In the genomic region with DNA sequence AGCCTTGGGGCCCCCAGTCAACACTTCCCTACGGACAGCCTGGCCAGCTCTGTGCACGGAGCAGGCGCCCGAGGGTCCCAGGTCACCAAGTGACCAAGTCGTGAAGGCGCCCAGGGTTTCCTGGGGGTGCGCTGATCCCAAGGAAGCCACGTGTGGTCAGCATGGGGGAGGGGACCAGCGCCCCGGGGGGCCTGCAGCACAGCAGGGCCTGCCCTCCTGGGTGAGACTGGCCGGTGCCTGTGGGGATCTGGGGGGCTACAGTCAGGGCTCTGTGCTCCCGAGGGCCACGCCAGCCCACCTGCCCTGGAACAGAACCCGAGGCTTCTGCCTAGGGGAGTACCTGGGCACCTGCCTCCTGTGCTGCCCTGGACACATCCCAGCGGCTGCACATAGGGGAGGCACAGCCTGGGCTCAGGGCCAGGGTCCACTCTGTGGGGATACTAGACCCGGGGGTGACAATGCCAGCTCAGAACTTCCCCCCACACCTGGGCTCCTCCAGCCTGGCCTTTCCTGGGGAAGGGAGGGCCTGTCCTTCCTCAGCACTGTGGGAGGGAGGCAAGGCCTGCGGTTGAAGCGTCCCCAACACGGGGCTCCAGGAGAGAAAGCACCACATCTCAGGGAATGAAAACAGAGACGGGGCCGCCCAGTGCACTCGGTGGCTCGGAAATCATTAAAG, we compare ENCODE assay signal across 1 cellular context.
TF ChIP-seq lines count a peak whose summit lies in the region.

No MANE protein-coding gene starts in this region.

TF ChIP-seq in H1, 55 proteins besides CTCF, POLR2A, EP300 and RAD21:
- TF ChIP-seq SIX5 (IDR thresholded peaks at IDR 0.05; ENCODE audit: low read depth, low read length) = no peak
- no peak for TF ChIP-seq NRF1 (IDR thresholded peaks at IDR 0.05; ENCODE audit: low read depth, low read length)
- no peak for TF ChIP-seq JUN (IDR thresholded peaks at IDR 0.05; ENCODE audit: low read depth, low read length)
- no peak for TF ChIP-seq NANOG (IDR thresholded peaks at IDR 0.05; ENCODE audit: insufficient read depth, low read depth, low read length, poor library complexity, severe bottlenecking)
- TF ChIP-seq MAFK (IDR thresholded peaks at IDR 0.05; ENCODE audit: low read depth, low read length) = no peak
- no peak for TF ChIP-seq FOSL1 (IDR thresholded peaks at IDR 0.05; ENCODE audit: insufficient read depth, low read depth, low read length)
- TF ChIP-seq, protein P1, sequence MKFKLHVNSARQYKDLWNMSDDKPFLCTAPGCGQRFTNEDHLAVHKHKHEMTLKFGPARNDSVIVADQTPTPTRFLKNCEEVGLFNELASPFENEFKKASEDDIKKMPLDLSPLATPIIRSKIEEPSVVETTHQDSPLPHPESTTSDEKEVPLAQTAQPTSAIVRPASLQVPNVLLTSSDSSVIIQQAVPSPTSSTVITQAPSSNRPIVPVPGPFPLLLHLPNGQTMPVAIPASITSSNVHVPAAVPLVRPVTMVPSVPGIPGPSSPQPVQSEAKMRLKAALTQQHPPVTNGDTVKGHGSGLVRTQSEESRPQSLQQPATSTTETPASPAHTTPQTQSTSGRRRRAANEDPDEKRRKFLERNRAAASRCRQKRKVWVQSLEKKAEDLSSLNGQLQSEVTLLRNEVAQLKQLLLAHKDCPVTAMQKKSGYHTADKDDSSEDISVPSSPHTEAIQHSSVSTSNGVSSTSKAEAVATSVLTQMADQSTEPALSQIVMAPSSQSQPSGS (IDR thresholded peaks at IDR 0.05; ENCODE audit: low read length) = no peak
